ENCODE assay signal across 18 cellular contexts in the genomic region with DNA sequence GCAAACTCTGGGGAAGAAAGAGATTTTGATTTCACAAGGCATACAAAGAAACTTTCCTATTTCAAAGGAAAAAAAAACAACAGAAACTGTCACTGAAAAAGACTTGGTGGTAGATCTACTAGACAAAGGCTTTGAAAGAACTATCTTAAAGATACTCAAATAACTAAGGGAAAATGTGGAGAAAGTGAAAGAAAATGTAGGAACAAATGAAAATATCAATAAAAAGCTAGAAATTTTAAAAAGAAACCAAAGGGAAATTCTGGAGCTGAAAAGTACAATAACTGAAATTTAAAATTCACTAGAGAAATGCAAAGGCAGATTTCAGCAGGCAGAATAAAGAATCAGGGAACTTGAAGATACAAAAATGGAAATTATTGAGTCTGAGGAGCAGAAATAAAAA. TPM values are rescaled to one million over a fixed set of nuclear protein-coding genes. Genes with fewer than 3 reads are reported as not detected.
DNase-seq lines count a peak whose midpoint lies in the region; ATAC-seq, FAIRE-seq and TF ChIP-seq lines count a peak whose summit lies in the region.
"Had no signal": no experiment of that assay in that cellular context is flagged by ENCODE, and none has a peak within 500 bp of the region (broad histone marks: within the 10 kb centered on the region; RNA-seq: fewer than 3 reads in every experiment).

No MANE protein-coding gene starts in this region.

- no peak for DNase-seq in activated T-cell treated with anti-CD3 and anti-CD28 coated beads, Interleukin-2, amount 50 U/mL, for 72 hours
- DNase-seq in activated T-cell treated with anti-CD3 and anti-CD28 coated beads, Interleukin-2, amount 50 U/mL, for 1 hour: no peak
- DNase-seq in astrocyte (ENCODE audit: low read depth) (no peak), mesenchymal stem cell (no peak), 8988T (no peak)
- DNase-seq in effector memory CD8-positive, alpha-beta T cell: no peak
- DNase-seq: ACHN; CD4-positive, CD25-positive, alpha-beta regulatory T cell; DMS53; GF-D8; IMR-90 had no signal

- H3K14ac ChIP-seq in mesenchymal stem cell (ENCODE audit: low read length in 2 of 2): no peak overlapping the region

- H3K27ac ChIP-seq in astrocyte (ENCODE audit: low read depth, low read length) (no peak overlapping the region), mesenchymal stem cell (ENCODE audit: low read length, poor library complexity, severe bottlenecking) (no peak overlapping the region)
- H3K27ac ChIP-seq: 22Rv1; BLaER1 treated with 17β-estradiol and CSF1 and Interleukin-3, amounts not matched to agents 10 nM and 100 nM had no signal

- H4K91ac ChIP-seq in mesenchymal stem cell (ENCODE audit: low read length): no peak overlapping the region

- H2AK5ac ChIP-seq in mesenchymal stem cell (ENCODE audit: low read length, severe bottlenecking): no peak overlapping the region

- no peak overlapping the region for H3K18ac ChIP-seq in mesenchymal stem cell (ENCODE audit: low read depth in 1 of 2, low read length in 2 of 2)

- no peak overlapping the region for H3K4ac ChIP-seq in mesenchymal stem cell (ENCODE audit: low read depth in 1 of 2, low read length in 2 of 2)

- H2AFZ ChIP-seq in astrocyte (ENCODE audit: low read depth, low read length) (no peak overlapping the region), mesenchymal stem cell (ENCODE audit: low read depth, low read length) (no peak overlapping the region)

- no peak for ATAC-seq in activated T-cell treated with anti-CD3 and anti-CD28 coated beads, Interleukin-2, amount 50 U/mL, for 72 hours (replicated peaks in 1 of 2)
- ATAC-seq in HG03039 (IDR thresholded peaks at IDR 0.05; ENCODE audit: unreplicated experiment): no peak
- ATAC-seq in effector memory CD8-positive, alpha-beta T cell (replicated peaks): no peak

- H3K4me3 ChIP-seq in astrocyte (ENCODE audit: insufficient read depth, low read depth, low read length) (peak overlapping the region; percentile 19), mesenchymal stem cell (ENCODE audit: insufficient read depth in 1 of 2, low read depth in 1 of 2, low read length in 2 of 2) (peak overlapping the region in 1 of 2 experiments; percentile 80)
- H3K4me3 ChIP-seq: BLaER1 treated with 17β-estradiol and CSF1 and Interleukin-3, amounts not matched to agents 10 nM and 100 nM; HAP-1 had no signal

- H3K27me3 ChIP-seq in astrocyte (ENCODE audit: insufficient read depth, low read length) (no peaks in the 10 kb centered on the region), mesenchymal stem cell (ENCODE audit: control insufficient read depth in 1 of 2, insufficient read depth in 1 of 2, low read length in 2 of 2) (no peaks in the 10 kb centered on the region)

- H3K4me1 ChIP-seq in astrocyte (ENCODE audit: insufficient read depth, low read length): peaks cover 3% of the 10 kb centered on the region
- H3K4me1 ChIP-seq in mesenchymal stem cell (ENCODE audit: control insufficient read depth, insufficient read depth, low read depth, low read length): peaks cover 9% of the 10 kb centered on the region

- no peak overlapping the region for H3K23ac ChIP-seq in mesenchymal stem cell (ENCODE audit: low read length in 2 of 2)

- TF ChIP-seq CTCF in astrocyte (IDR thresholded peaks at IDR 0.05; ENCODE audit: insufficient read depth, low read depth, low read length): no peak

- no peaks in the 10 kb centered on the region for H3K9me3 ChIP-seq in astrocyte (ENCODE audit: insufficient read depth, low read depth, low read length)
- H3K9me3 ChIP-seq in mesenchymal stem cell (ENCODE audit: control insufficient read depth, low read length): no peaks in the 10 kb centered on the region

- peaks cover 11% of the 10 kb centered on the region in 2 donors for H3K9me3 Mint-ChIP-seq in activated T-cell treated with anti-CD3 and anti-CD28 coated beads, Interleukin-2, amount 50 U/mL, for 72 hours
- peaks cover 3% of the 10 kb centered on the region for H3K9me3 Mint-ChIP-seq in astrocyte (ENCODE audit: unreplicated experiment)
- peaks cover 0 to 11% of the 10 kb centered on the region in 2 donors for H3K9me3 Mint-ChIP-seq in effector memory CD8-positive, alpha-beta T cell

- H3K4me2 ChIP-seq in astrocyte (ENCODE audit: low read length) (peak overlapping the region; percentile 58), mesenchymal stem cell (ENCODE audit: low read length, poor library complexity, severe bottlenecking) (no peak overlapping the region)
- H3K4me2 ChIP-seq: BLaER1 treated with 17β-estradiol and CSF1 and Interleukin-3, amounts not matched to agents 10 nM and 100 nM had no signal

- H4K20me1 ChIP-seq in astrocyte (ENCODE audit: insufficient read depth, low read length): peaks cover 94% of the 10 kb centered on the region

- H2BK15ac ChIP-seq in mesenchymal stem cell (ENCODE audit: low read depth, poor library complexity, severe bottlenecking): no peak overlapping the region

- no peak overlapping the region for H2BK5ac ChIP-seq in mesenchymal stem cell (ENCODE audit: low read depth, low read length, poor library complexity, severe bottlenecking)

- peak overlapping the region; percentile 54 for H3K27ac Mint-ChIP-seq in activated T-cell treated with anti-CD3 and anti-CD28 coated beads, Interleukin-2, amount 50 U/mL, for 72 hours
- no peak overlapping the region for H3K27ac Mint-ChIP-seq in astrocyte (ENCODE audit: unreplicated experiment)
- H3K27ac Mint-ChIP-seq in effector memory CD8-positive, alpha-beta T cell: no peak overlapping the region
- H3K27ac Mint-ChIP-seq: CD4-positive, CD25-positive, alpha-beta regulatory T cell had no signal

- peaks cover 12 to 24% of the 10 kb centered on the region in 2 donors for H3K36me3 Mint-ChIP-seq in activated T-cell treated with anti-CD3 and anti-CD28 coated beads, Interleukin-2, amount 50 U/mL, for 72 hours (ENCODE audit: insufficient read depth in 2 of 2)
- H3K36me3 Mint-ChIP-seq in astrocyte (ENCODE audit: low read depth, unreplicated experiment): peaks cover 21% of the 10 kb centered on the region
- no peaks in the 10 kb centered on the region for H3K36me3 Mint-ChIP-seq in effector memory CD8-positive, alpha-beta T cell (ENCODE audit: insufficient read depth)

- no peak overlapping the region for H2BK120ac ChIP-seq in mesenchymal stem cell (ENCODE audit: low read depth, low read length)

- no peak overlapping the region for H4K8ac ChIP-seq in mesenchymal stem cell (ENCODE audit: low read length)

- H3K36me3 ChIP-seq in astrocyte (ENCODE audit: insufficient read depth, low read length) (peaks cover 14% of the 10 kb centered on the region), mesenchymal stem cell (ENCODE audit: control insufficient read depth in 1 of 2, insufficient read depth in 2 of 2, low read depth in 1 of 2, low read length in 2 of 2) (peaks cover 12 to 93% of the 10 kb centered on the region in 2 experiments)
- H3K36me3 ChIP-seq: HAP-1 had no signal

- FAIRE-seq in astrocyte (lab: Jason Lieb, UNC): no peak
- FAIRE-seq: GM19239, H1 had no signal

- no peak overlapping the region for H2BK12ac ChIP-seq in mesenchymal stem cell (ENCODE audit: low read length in 2 of 2)

- H3K4me1 Mint-ChIP-seq in activated T-cell treated with anti-CD3 and anti-CD28 coated beads, Interleukin-2, amount 50 U/mL, for 72 hours (ENCODE audit: low read depth): peaks cover 6% of the 10 kb centered on the region
- H3K4me1 Mint-ChIP-seq in astrocyte (ENCODE audit: low read depth, unreplicated experiment): peaks cover 2% of the 10 kb centered on the region
- peaks cover 5 to 14% of the 10 kb centered on the region in 2 donors for H3K4me1 Mint-ChIP-seq in effector memory CD8-positive, alpha-beta T cell (ENCODE audit: low read depth in 2 of 2)

- H3K27me3 Mint-ChIP-seq in activated T-cell treated with anti-CD3 and anti-CD28 coated beads, Interleukin-2, amount 50 U/mL, for 72 hours (ENCODE audit: low read depth): peaks cover 39% of the 10 kb centered on the region
- H3K27me3 Mint-ChIP-seq in astrocyte (ENCODE audit: low read depth, unreplicated experiment): no peaks in the 10 kb centered on the region
- H3K27me3 Mint-ChIP-seq in effector memory CD8-positive, alpha-beta T cell: peaks cover 41 to 66% of the 10 kb centered on the region in 2 donors

- H3K9ac ChIP-seq in astrocyte (ENCODE audit: low read length) (no peak overlapping the region), mesenchymal stem cell (ENCODE audit: low read length) (peak overlapping the region; percentile 88)
- H3K9ac ChIP-seq: BLaER1 treated with 17β-estradiol and CSF1 and Interleukin-3, amounts not matched to agents 10 nM and 100 nM had no signal

- no peak overlapping the region for H3K4me3 Mint-ChIP-seq in activated T-cell treated with anti-CD3 and anti-CD28 coated beads, Interleukin-2, amount 50 U/mL, for 72 hours
- H3K4me3 Mint-ChIP-seq in astrocyte (ENCODE audit: unreplicated experiment): no peak overlapping the region
- H3K4me3 Mint-ChIP-seq in effector memory CD8-positive, alpha-beta T cell: no peak overlapping the region
- H3K4me3 Mint-ChIP-seq: CD4-positive, CD25-positive, alpha-beta regulatory T cell had no signal

- peaks cover 5% of the 10 kb centered on the region for H3K79me1 ChIP-seq in mesenchymal stem cell (replicated peaks; ENCODE audit: low read length, poor library complexity, severe bottlenecking)

- H3K79me2 ChIP-seq in astrocyte (ENCODE audit: insufficient read depth, low read length): peaks cover 100% of the 10 kb centered on the region

RNA-seq across cellular contexts. Expression of a gene that starts 6.2 kb away (rescaled TPM):
- 10 to 100 TPM; 10.8 to 11.3 TPM for total RNA-seq in activated T-cell treated with anti-CD3 and anti-CD28 coated beads, Interleukin-2, amount 50 U/mL, for 72 hours
- total RNA-seq in astrocyte: 120 and 194 TPM in 2 replicates
- 1,409 TPM for polyA plus RNA-seq in mesenchymal stem cell (2013, experiment 1 of 2)
- polyA plus RNA-seq in mesenchymal stem cell (2013, experiment 2 of 2): 1,389 TPM
- total RNA-seq: HT-29 had no signal

RNA-seq across cellular contexts. Expression of a gene that starts 51.3 kb away (rescaled TPM):
- total RNA-seq in activated T-cell treated with anti-CD3 and anti-CD28 coated beads, Interleukin-2, amount 50 U/mL, for 72 hours: under 1 TPM; 0.74 to 1.00 TPM
- total RNA-seq in astrocyte: 1.9 and 2.0 TPM in 2 replicates
- polyA plus RNA-seq in mesenchymal stem cell (2013, experiment 1 of 2): 1.5 TPM
- 1.8 TPM for polyA plus RNA-seq in mesenchymal stem cell (2013, experiment 2 of 2)
- total RNA-seq: CD4-positive, CD25-positive, alpha-beta regulatory T cell; IMR-90 had no signal
